Comparison of ENCODE assay signal across 22 cellular contexts in the genomic region with DNA sequence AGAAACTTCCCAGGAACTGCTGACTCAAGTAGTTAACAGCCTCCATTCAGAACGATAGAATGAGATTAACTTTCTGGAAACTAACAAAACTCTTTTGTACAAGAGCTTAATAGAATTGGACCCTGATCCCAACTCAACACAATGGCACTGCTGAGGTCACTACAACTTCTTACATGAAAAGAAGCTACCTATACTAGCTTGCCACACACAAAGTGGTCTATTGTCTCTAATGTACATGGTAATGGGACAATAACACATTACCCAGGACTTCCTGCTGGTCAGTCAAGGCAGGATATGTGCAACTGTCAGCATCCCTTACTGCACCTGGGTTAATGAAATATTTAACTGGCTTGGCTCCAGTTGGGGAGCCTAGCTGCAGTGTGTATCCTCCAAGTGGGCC.
"Had no signal": no experiment of that assay in that cellular context is flagged by ENCODE, and none has a peak within 500 bp of the region (broad histone marks: within the 10 kb centered on the region; RNA-seq: fewer than 3 reads in every experiment).

No MANE protein-coding gene starts in this region.

- ATAC-seq: K562, Panc1, PC-3, SK-N-SH treated with all-trans-retinoic acid at 6 μM for 48 hours had no signal

- H3K9ac ChIP-seq: KMS-11 had no signal

- H3K9me3 ChIP-seq: SJCRH30 had no signal

- FAIRE-seq: K562 had no signal

- H3K27me3 ChIP-seq: SJCRH30 had no signal

- H3K4me1 ChIP-seq: SJCRH30 had no signal

- H3K4me2 ChIP-seq: KMS-11 had no signal

- DNase-seq: Kasumi-1; MM.1S; NCI-H1092 treated with DMSO at 0.1 percent for 48 hours; NCI-H1417 treated with DMSO at 0.1 percent for 48 hours; NCI-H146; NCI-H1694 treated with DMSO at 0.1 percent for 48 hours; NCI-H1930; NCI-H2081; NCI-H2107; NCI-H2227 treated with DMSO at 0.1 percent for 48 hours; NCI-H526 treated with DMSO at 0.1 percent for 48 hours; NK-92 treated with Interleukin-12 subunit alpha and Interleukin-12 subunit beta, amount 100 ng/mL, for 24 hours; PC-3; SHP77; SJCRH30; T-helper 1 cell had no signal

- H3K4me3 Mint-ChIP-seq: IgD-negative memory B cell had no signal

- H3K4me1 Mint-ChIP-seq: IgD-negative memory B cell had no signal

- H3K27me3 Mint-ChIP-seq: IgD-negative memory B cell had no signal

- H3K27ac ChIP-seq: KMS-11, RWPE1, SJCRH30 had no signal

- H3K36me3 ChIP-seq: SJCRH30 had no signal

- H3K4me3 ChIP-seq: K562, SJCRH30 had no signal
